ENCODE assay signal across 17 cellular contexts in genomic region chr5:44661851-44662250, GRCh38.
"Had no signal": no experiment of that assay in that cellular context is flagged by ENCODE, and none has a peak within 500 bp of the region (broad histone marks: within the 10 kb centered on the region; RNA-seq: fewer than 3 reads in every experiment).

No MANE protein-coding gene starts in this region.

- DNase-seq: dermis blood vessel endothelial cell; dorsolateral prefrontal cortex; effector CD4-positive, alpha-beta T cell; effector memory CD4-positive, alpha-beta T cell; foreskin keratinocyte; head of caudate nucleus; heart right ventricle; hippocampal formation; left cardiac atrium; left lung; left ventricle myocardium superior; lower lobe of right lung; mesenchymal stem cell; mucosa of descending colon; naive B cell had no signal

- H3K4me3 Mint-ChIP-seq: mesothelial cell of epicardium had no signal

- H3K36me3 Mint-ChIP-seq: naive B cell had no signal

- ATAC-seq: foreskin keratinocyte, gastroesophageal sphincter, heart right ventricle, left cardiac atrium, left lung, left ventricle myocardium superior, lower lobe of right lung, mucosa of descending colon had no signal

- H3K4me1 Mint-ChIP-seq: naive B cell had no signal

- H3K27ac Mint-ChIP-seq: mesothelial cell of epicardium, naive B cell had no signal

- H3K27me3 Mint-ChIP-seq: naive B cell had no signal
